In the genomic region with DNA sequence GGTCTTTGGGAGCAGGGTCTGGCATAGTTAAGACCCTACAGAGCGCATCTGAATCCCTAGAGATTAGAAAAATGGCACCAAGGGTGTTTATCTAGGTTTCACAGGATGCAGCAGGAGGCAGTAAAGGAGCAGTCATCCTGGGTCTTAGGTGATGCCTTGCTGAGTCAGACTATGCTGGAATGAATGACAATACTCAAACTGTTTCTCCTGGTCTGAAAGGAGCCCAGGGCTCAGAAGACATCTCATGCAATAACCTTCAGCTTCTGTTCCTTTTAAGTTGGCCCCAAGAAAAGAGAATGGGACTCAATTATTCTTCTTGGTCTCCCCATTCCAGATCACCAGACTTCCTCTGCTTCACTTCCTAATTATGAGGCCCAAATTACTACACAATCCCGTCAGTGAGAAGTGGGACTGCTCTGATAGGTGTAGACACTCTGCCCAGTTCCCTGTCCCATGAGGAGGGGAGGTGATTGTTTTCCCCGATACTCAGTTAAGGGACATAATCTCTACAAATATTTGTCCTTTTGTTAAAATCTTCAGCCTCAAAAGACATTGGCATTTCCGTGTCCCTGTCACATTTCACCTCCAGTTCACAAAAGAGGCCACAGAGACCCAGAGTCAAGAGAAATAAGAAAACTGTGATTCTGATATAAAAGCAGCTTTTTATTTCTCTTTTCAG, we compare ENCODE assay signal across 10 cellular contexts. TPM values are rescaled to one million over a fixed set of nuclear protein-coding genes. Genes with fewer than 3 reads are reported as not detected.
A peak's percentile ranks its signal among the peaks of the same experiment; 100 is the strongest.
DNase-seq lines count a peak whose midpoint lies in the region; ATAC-seq, FAIRE-seq and TF ChIP-seq lines count a peak whose summit lies in the region.
"Had no signal": no experiment of that assay in that cellular context is flagged by ENCODE, and none has a peak within 500 bp of the region (broad histone marks: within the 10 kb centered on the region; RNA-seq: fewer than 3 reads in every experiment).

No MANE protein-coding gene starts in this region.

- CTCF ChIA-PET in activated naive CD4-positive, alpha-beta T cell treated with anti-CD3 and anti-CD28 coated beads, Interleukin-2, amount 10 ng/mL, durations not matched to agents 7 days and 5 days (lab: Charles Lee) = interaction anchor here (0.8 kb wide), 1 partner anchor 18 kb away, joined by 3 read pairs; a partner anchor contains a TSS

- no peak for FAIRE-seq in RCC 7860 (lab: Jason Lieb, UNC)

- no peak overlapping the region for H3K27ac ChIP-seq in upper lobe of right lung
- no peak overlapping the region for H3K27ac ChIP-seq in vagina

- intact Hi-C loops in upper lobe of right lung (cut with DNase I) = no loop called here
- intact Hi-C loops in vagina (cut with DNase I) = no loop called here

- H3K36me3 ChIP-seq in upper lobe of right lung (no peaks in the 10 kb centered on the region), vagina (no peaks in the 10 kb centered on the region)

- no peak for TF ChIP-seq POLR2A in vagina (IDR thresholded peaks at IDR 0.05)

- H3K4me1 ChIP-seq in upper lobe of right lung = peaks cover 10% of the 10 kb centered on the region
- H3K4me1 ChIP-seq in vagina = no peaks in the 10 kb centered on the region

- DNase-seq in activated naive CD4-positive, alpha-beta T cell treated with anti-CD3 and anti-CD28 coated beads, Interleukin-2, amount 50 U/mL, for 72 hours (ENCODE audit: low spot score in 2 of 2) = no peak
- no peak for DNase-seq in activated naive CD4-positive, alpha-beta T cell treated with anti-CD3 and anti-CD28 coated beads, Interleukin-2, amount 10 ng/mL, durations not matched to agents 7 days and 5 days
- peak; percentile 27 for DNase-seq in RCC 7860 (ENCODE audit: low spot score)
- DNase-seq in fibroblast of mammary gland (ENCODE audit: low read depth) = peak; percentile 55
- DNase-seq in upper lobe of right lung = no peak
- no peak for DNase-seq in NCI-H345 treated with DMSO at 0.1 percent for 48 hours (lab: John Stamatoyannopoulos, UW; ENCODE audit: unreplicated experiment)
- no peak for DNase-seq in vagina (ENCODE audit: extremely low spot score in 2 of 2)
- DNase-seq in NCI-H2029 treated with DMSO at 0.1 percent for 48 hours (lab: John Stamatoyannopoulos, UW) = no peak
- DNase-seq: activated CD8-positive, alpha-beta memory T cell treated with anti-CD3 and anti-CD28 coated beads, Interleukin-2, amount 50 U/mL, for 48 hours had no signal

- no peaks in the 10 kb centered on the region for H3K9me3 ChIP-seq in upper lobe of right lung
- H3K9me3 ChIP-seq in vagina = no peaks in the 10 kb centered on the region

- H3K4me1 Mint-ChIP-seq in activated naive CD4-positive, alpha-beta T cell treated with anti-CD3 and anti-CD28 coated beads, Interleukin-2, amount 10 ng/mL, durations not matched to agents 7 days and 5 days = no peaks in the 10 kb centered on the region

- peak; percentile 63 to 78 for ATAC-seq in activated naive CD4-positive, alpha-beta T cell treated with anti-CD3 and anti-CD28 coated beads, Interleukin-2, amount 50 U/mL, for 72 hours
- peak; percentile 44 for ATAC-seq in upper lobe of right lung

- peaks cover 11% of the 10 kb centered on the region for H3K27me3 Mint-ChIP-seq in activated naive CD4-positive, alpha-beta T cell treated with anti-CD3 and anti-CD28 coated beads, Interleukin-2, amount 10 ng/mL, durations not matched to agents 7 days and 5 days

- TF ChIP-seq CTCF in fibroblast of mammary gland (conservative IDR thresholded peaks at IDR 0.05; ENCODE audit: control insufficient read depth, insufficient read depth, low read depth, low read length) = peak; percentile 21
- TF ChIP-seq CTCF in upper lobe of right lung (IDR thresholded peaks at IDR 0.05) = no peak
- TF ChIP-seq CTCF in vagina (IDR thresholded peaks at IDR 0.05) = no peak

- no peak overlapping the region for H3K4me3 ChIP-seq in fibroblast of mammary gland (ENCODE audit: control insufficient read depth, low read depth, low read length)
- H3K4me3 ChIP-seq in upper lobe of right lung = no peak overlapping the region
- H3K4me3 ChIP-seq in vagina = no peak overlapping the region

- H3K9me3 Mint-ChIP-seq in activated naive CD4-positive, alpha-beta T cell treated with anti-CD3 and anti-CD28 coated beads, Interleukin-2, amount 50 U/mL, for 72 hours = no peaks in the 10 kb centered on the region
- peaks cover 5% of the 10 kb centered on the region for H3K9me3 Mint-ChIP-seq in activated naive CD4-positive, alpha-beta T cell treated with anti-CD3 and anti-CD28 coated beads, Interleukin-2, amount 10 ng/mL, durations not matched to agents 7 days and 5 days

- no peaks in the 10 kb centered on the region for H3K36me3 Mint-ChIP-seq in activated naive CD4-positive, alpha-beta T cell treated with anti-CD3 and anti-CD28 coated beads, Interleukin-2, amount 50 U/mL, for 72 hours
- H3K36me3 Mint-ChIP-seq in activated naive CD4-positive, alpha-beta T cell treated with anti-CD3 and anti-CD28 coated beads, Interleukin-2, amount 10 ng/mL, durations not matched to agents 7 days and 5 days = no peaks in the 10 kb centered on the region

- H3K27ac Mint-ChIP-seq in activated naive CD4-positive, alpha-beta T cell treated with anti-CD3 and anti-CD28 coated beads, Interleukin-2, amount 50 U/mL, for 72 hours = no peak overlapping the region
- no peak overlapping the region for H3K27ac Mint-ChIP-seq in activated naive CD4-positive, alpha-beta T cell treated with anti-CD3 and anti-CD28 coated beads, Interleukin-2, amount 10 ng/mL, durations not matched to agents 7 days and 5 days

- H3K4me3 Mint-ChIP-seq in activated naive CD4-positive, alpha-beta T cell treated with anti-CD3 and anti-CD28 coated beads, Interleukin-2, amount 10 ng/mL, durations not matched to agents 7 days and 5 days = no peak overlapping the region

- no peaks in the 10 kb centered on the region for H3K27me3 ChIP-seq in upper lobe of right lung
- no peaks in the 10 kb centered on the region for H3K27me3 ChIP-seq in vagina

RNA-seq across cellular contexts. Expression of a gene that starts 14.8 kb away (rescaled TPM):
- total RNA-seq in activated naive CD4-positive, alpha-beta T cell treated with anti-CD3 and anti-CD28 coated beads, Interleukin-2, amount 50 U/mL, for 72 hours = not detected
- total RNA-seq in upper lobe of right lung = not detected
- not detected for total RNA-seq in vagina
- total RNA-seq: pulmonary artery endothelial cell had no signal

RNA-seq across cellular contexts. Expression of a gene that starts 17.5 kb away (rescaled TPM):
- total RNA-seq in activated naive CD4-positive, alpha-beta T cell treated with anti-CD3 and anti-CD28 coated beads, Interleukin-2, amount 50 U/mL, for 72 hours = 100 to 1,000 TPM; 170 to 172 TPM
- total RNA-seq in upper lobe of right lung (199 TPM), vagina (109 TPM)

RNA-seq across cellular contexts. Expression of a gene that starts 38.8 kb away (rescaled TPM):
- total RNA-seq in activated naive CD4-positive, alpha-beta T cell treated with anti-CD3 and anti-CD28 coated beads, Interleukin-2, amount 50 U/mL, for 72 hours = 10 to 100 TPM in 1 of 2 donors, 1 to 10 TPM in 1; 9.6 to 20.9 TPM
- total RNA-seq in upper lobe of right lung (0.81 TPM), vagina (not detected)

RNA-seq across cellular contexts. Expression of a gene that starts 43.6 kb away (rescaled TPM):
- total RNA-seq in activated naive CD4-positive, alpha-beta T cell treated with anti-CD3 and anti-CD28 coated beads, Interleukin-2, amount 50 U/mL, for 72 hours = 10 to 100 TPM; 54.0 to 71.4 TPM
- 84.4 TPM for total RNA-seq in upper lobe of right lung
- 37.6 TPM for total RNA-seq in vagina

Comparison
In these comparisons a context has a peak if more than half of its experiments do, and no peak if none do; other contexts are left out.
1. DNase-seq: peak in RCC 7860 (single experiment) and fibroblast of mammary gland (single experiment); none in activated naive CD4-positive, alpha-beta T cell treated with anti-CD3 and anti-CD28 coated beads, Interleukin-2, amount 50 U/mL, for 72 hours (0 of 2), activated naive CD4-positive, alpha-beta T cell treated with anti-CD3 and anti-CD28 coated beads, Interleukin-2, amount 10 ng/mL, durations not matched to agents 7 days and 5 days (single experiment), upper lobe of right lung (single experiment), NCI-H345 treated with DMSO at 0.1 percent for 48 hours (single experiment), vagina (0 of 2) and NCI-H2029 treated with DMSO at 0.1 percent for 48 hours (single experiment).